In the genomic region with DNA sequence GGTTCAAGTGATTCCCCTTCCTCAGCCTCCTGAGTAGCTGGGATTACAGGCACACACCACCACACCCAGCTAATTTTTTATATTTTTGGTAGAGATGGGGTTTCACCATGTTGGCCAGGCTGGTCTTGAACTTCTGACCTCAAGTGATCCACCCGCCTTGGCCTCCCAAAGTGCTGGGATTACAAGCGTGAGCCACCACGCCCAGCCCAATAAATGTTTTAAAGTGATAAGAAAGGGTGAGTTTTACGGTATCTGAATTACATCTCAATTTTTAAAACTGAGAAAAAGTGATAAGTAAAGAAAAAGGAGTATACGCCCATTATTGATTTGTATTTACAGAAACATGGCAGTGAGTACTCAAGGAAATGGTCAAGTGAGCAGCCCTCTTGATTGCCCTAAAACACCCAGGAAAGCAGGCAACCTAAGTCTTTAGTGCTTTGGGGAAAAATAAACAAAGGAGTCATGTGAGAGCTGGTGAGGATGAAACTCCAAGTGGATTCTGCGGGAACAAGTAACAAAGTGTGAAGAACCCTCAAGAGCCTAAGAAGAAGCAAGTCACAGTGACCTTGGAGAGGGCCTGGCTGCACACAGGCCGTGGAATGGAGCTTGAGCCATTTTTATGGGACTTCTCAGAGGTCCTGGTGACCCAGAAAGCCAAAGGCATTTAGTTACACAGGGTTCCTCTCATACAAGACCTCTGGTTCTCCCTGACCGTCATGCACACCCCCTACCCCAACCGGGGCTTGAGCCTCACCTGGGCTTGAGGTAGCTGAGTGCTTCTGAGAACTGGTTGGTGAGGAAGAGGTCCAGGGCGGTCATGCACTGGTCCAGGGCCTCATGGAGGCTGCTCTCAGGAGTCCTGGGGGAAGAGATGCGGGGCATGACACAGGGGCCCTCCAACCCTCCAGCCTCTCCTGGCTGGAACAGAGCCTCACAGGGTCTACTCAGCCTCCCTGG, we compare ENCODE assay signal across 1 cellular context.
A peak's percentile ranks its signal among the peaks of the same experiment; 100 is the strongest.
TF ChIP-seq lines count a peak whose summit lies in the region.

No MANE protein-coding gene starts in this region.

TF ChIP-seq in K562, 482 proteins besides CTCF, POLR2A, EP300 and RAD21 (continued from another document and continues in another):
- no peak for TF ChIP-seq CTCFL (IDR thresholded peaks at IDR 0.05; ENCODE audit: borderline replicate concordance, insufficient read depth, low read depth, low read length, poor library complexity, severe bottlenecking)
- TF ChIP-seq C11orf30 (IDR thresholded peaks at IDR 0.05; ENCODE audit: low read depth) = no peak
- TF ChIP-seq RERE (CRISPR knock-in tag; IDR thresholded peaks at IDR 0.05; ENCODE audit: borderline replicate concordance) = no peak
- TF ChIP-seq PCBP1 (IDR thresholded peaks at IDR 0.05; ENCODE audit: low read depth, low read length, poor library complexity, severe bottlenecking) = no peak
- TF ChIP-seq POLR2AphosphoS5 (IDR thresholded peaks at IDR 0.05; ENCODE audit: control insufficient read depth, insufficient read depth, low read depth, low read length) = no peak
- TF ChIP-seq CUX1 (CRISPR knock-in tag; IDR thresholded peaks at IDR 0.05) = no peak
- TF ChIP-seq ETS2 (tag; IDR thresholded peaks at IDR 0.05; ENCODE audit: borderline replicate concordance, poor library complexity, severe bottlenecking) = no peak
- TF ChIP-seq ZNF253 (CRISPR knock-in tag; conservative IDR thresholded peaks at IDR 0.05) = no peak
- TF ChIP-seq HNRNPLL (IDR thresholded peaks at IDR 0.05; ENCODE audit: low read depth, low read length, poor library complexity, severe bottlenecking) = peak; percentile 22
- no peak for TF ChIP-seq BCL6 (CRISPR knock-in tag; IDR thresholded peaks at IDR 0.05)
- TF ChIP-seq, protein P1, sequence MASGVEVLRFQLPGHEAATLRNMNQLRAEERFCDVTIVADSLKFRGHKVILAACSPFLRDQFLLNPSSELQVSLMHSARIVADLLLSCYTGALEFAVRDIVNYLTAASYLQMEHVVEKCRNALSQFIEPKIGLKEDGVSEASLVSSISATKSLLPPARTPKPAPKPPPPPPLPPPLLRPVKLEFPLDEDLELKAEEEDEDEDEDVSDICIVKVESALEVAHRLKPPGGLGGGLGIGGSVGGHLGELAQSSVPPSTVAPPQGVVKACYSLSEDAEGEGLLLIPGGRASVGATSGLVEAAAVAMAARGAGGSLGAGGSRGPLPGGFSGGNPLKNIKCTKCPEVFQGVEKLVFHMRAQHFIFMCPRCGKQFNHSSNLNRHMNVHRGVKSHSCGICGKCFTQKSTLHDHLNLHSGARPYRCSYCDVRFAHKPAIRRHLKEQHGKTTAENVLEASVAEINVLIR (CRISPR knock-in tag; IDR thresholded peaks at IDR 0.05) = no peak
- TF ChIP-seq PATZ1 (CRISPR knock-in tag; IDR thresholded peaks at IDR 0.05; ENCODE audit: borderline replicate concordance) = no peak
- TF ChIP-seq MYC (IDR thresholded peaks at IDR 0.05; ENCODE audit: low read depth, low read length) = no peak
- no peak for TF ChIP-seq MYC (CRISPR knock-in tag; IDR thresholded peaks at IDR 0.05; ENCODE audit: borderline replicate concordance, low read depth)
- TF ChIP-seq, protein P2, sequence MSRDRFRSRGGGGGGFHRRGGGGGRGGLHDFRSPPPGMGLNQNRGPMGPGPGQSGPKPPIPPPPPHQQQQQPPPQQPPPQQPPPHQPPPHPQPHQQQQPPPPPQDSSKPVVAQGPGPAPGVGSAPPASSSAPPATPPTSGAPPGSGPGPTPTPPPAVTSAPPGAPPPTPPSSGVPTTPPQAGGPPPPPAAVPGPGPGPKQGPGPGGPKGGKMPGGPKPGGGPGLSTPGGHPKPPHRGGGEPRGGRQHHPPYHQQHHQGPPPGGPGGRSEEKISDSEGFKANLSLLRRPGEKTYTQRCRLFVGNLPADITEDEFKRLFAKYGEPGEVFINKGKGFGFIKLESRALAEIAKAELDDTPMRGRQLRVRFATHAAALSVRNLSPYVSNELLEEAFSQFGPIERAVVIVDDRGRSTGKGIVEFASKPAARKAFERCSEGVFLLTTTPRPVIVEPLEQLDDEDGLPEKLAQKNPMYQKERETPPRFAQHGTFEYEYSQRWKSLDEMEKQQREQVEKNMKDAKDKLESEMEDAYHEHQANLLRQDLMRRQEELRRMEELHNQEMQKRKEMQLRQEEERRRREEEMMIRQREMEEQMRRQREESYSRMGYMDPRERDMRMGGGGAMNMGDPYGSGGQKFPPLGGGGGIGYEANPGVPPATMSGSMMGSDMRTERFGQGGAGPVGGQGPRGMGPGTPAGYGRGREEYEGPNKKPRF (IDR thresholded peaks at IDR 0.05; ENCODE audit: low read depth, low read length) = no peak
- TF ChIP-seq FOXP1 (CRISPR knock-in tag; IDR thresholded peaks at IDR 0.05) = no peak
- TF ChIP-seq POLR3A (IDR thresholded peaks at IDR 0.05; ENCODE audit: borderline replicate concordance, extremely low read depth, insufficient read depth, insufficient read length) = no peak
- TF ChIP-seq RBM22 (IDR thresholded peaks at IDR 0.05; ENCODE audit: low read depth, low read length, poor library complexity, severe bottlenecking) = no peak
- 0 out of 4 replicates have a peak, but pooled peaks of 1 of the 2 experiments have one; percentile 18 for TF ChIP-seq KDM1A (IDR thresholded peaks at IDR 0.05)
- TF ChIP-seq NR4A1 (CRISPR knock-in tag; IDR thresholded peaks at IDR 0.05) = no peak
- TF ChIP-seq NR4A1 (tag; IDR thresholded peaks at IDR 0.05) = 0 out of 2 replicates have a peak, but pooled peaks have one; percentile 20
- TF ChIP-seq ZNF134 (CRISPR knock-in tag; conservative IDR thresholded peaks at IDR 0.05) = no peak
- TF ChIP-seq ZKSCAN3 (CRISPR knock-in tag; IDR thresholded peaks at IDR 0.05) = no peak
- no peak for TF ChIP-seq HMG20B (CRISPR knock-in tag; IDR thresholded peaks at IDR 0.05)
- no peak for TF ChIP-seq ZNF324 (CRISPR knock-in tag; IDR thresholded peaks at IDR 0.05)
- peak in 1 of 2 experiments; percentile 35; a peak in 2 of 4 replicates for TF ChIP-seq FOXK2 (conservative IDR thresholded peaks at IDR 0.05 in 1 of 2, IDR thresholded peaks at IDR 0.05 in 1 of 2; ENCODE audit: low read depth in 2 of 2)
- TF ChIP-seq STAG1 (CRISPR knock-in tag; IDR thresholded peaks at IDR 0.05; ENCODE audit: borderline replicate concordance) = no peak
- no peak for TF ChIP-seq RBM17 (IDR thresholded peaks at IDR 0.05; ENCODE audit: borderline replicate concordance, low read depth, low read length)
- no peak for TF ChIP-seq SAP30 (IDR thresholded peaks at IDR 0.05; ENCODE audit: borderline replicate concordance, insufficient read depth, low read depth, low read length, poor library complexity, severe bottlenecking)
- TF ChIP-seq ZNF431 (CRISPR knock-in tag; IDR thresholded peaks at IDR 0.05) = no peak
- no peak for TF ChIP-seq SREBF1 (IDR thresholded peaks at IDR 0.05; ENCODE audit: borderline replicate concordance, low read depth, low read length)
- TF ChIP-seq ELF2 (CRISPR knock-in tag; IDR thresholded peaks at IDR 0.05) = no peak
- peak; percentile 26; the same call in 1 of the 2 replicates for TF ChIP-seq ARID1B (IDR thresholded peaks at IDR 0.05)
- TF ChIP-seq, protein P3, sequence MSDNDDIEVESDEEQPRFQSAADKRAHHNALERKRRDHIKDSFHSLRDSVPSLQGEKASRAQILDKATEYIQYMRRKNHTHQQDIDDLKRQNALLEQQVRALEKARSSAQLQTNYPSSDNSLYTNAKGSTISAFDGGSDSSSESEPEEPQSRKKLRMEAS (CRISPR knock-in tag; IDR thresholded peaks at IDR 0.05) = no peak
- no peak for TF ChIP-seq RBFOX2 (IDR thresholded peaks at IDR 0.05; ENCODE audit: low read depth, low read length)
